ENCODE assay signal across 1 cellular context in the genomic region with DNA sequence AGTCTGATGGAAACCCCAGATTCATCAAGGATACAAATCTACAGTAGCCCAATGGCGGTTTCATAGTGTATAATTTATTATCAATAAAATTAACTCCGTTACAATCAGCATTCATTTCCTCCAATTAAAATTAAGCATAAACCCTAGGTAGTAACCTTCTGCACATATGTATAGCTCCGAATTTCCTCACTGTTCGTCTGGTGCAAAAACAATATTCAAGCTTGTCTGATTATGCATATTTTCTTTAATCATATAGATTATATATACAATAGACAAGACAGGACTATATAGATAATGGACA.
TF ChIP-seq lines count a peak whose summit lies in the region.

No MANE protein-coding gene starts in this region.

TF ChIP-seq in HEK293, 187 proteins besides CTCF, POLR2A, EP300 and RAD21 (continued from another document):
- TF ChIP-seq, protein P1, sequence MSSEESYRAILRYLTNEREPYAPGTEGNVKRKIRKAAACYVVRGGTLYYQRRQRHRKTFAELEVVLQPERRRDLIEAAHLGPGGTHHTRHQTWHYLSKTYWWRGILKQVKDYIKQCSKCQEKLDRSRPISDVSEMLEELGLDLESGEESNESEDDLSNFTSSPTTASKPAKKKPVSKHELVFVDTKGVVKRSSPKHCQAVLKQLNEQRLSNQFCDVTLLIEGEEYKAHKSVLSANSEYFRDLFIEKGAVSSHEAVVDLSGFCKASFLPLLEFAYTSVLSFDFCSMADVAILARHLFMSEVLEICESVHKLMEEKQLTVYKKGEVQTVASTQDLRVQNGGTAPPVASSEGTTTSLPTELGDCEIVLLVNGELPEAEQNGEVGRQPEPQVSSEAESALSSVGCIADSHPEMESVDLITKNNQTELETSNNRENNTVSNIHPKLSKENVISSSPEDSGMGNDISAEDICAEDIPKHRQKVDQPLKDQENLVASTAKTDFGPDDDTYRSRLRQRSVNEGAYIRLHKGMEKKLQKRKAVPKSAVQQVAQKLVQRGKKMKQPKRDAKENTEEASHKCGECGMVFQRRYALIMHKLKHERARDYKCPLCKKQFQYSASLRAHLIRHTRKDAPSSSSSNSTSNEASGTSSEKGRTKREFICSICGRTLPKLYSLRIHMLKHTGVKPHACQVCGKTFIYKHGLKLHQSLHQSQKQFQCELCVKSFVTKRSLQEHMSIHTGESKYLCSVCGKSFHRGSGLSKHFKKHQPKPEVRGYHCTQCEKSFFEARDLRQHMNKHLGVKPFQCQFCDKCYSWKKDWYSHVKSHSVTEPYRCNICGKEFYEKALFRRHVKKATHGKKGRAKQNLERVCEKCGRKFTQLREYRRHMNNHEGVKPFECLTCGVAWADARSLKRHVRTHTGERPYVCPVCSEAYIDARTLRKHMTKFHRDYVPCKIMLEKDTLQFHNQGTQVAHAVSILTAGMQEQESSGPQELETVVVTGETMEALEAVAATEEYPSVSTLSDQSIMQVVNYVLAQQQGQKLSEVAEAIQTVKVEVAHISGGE (tag by site-specific recombination; conservative IDR thresholded peaks at IDR 0.05; ENCODE audit: low read depth) = no peak
- TF ChIP-seq ZFP41 (tag by site-specific recombination; IDR thresholded peaks at IDR 0.05; ENCODE audit: borderline replicate concordance) (no peak), ZFP3 (tag by site-specific recombination; IDR thresholded peaks at IDR 0.05; ENCODE audit: low read depth) (no peak), SP2 (tag by site-specific recombination; IDR thresholded peaks at IDR 0.05) (no peak), GFI1B (tag by site-specific recombination; IDR thresholded peaks at IDR 0.05) (no peak)
